Comparison of ENCODE assay signal across 1 cellular context in genomic region chr11:127136438-127136837, GRCh38.
TF ChIP-seq lines count a peak whose summit lies in the region.

No MANE protein-coding gene starts in this region.

TF ChIP-seq in GM23338, 12 proteins besides CTCF, POLR2A, EP300 and RAD21:
- TF ChIP-seq ZNF462 (CRISPR knock-in tag; IDR thresholded peaks at IDR 0.05), result no peak
